Comparison of ENCODE assay signal across 11 cellular contexts in genomic region chr9:7273575-7273974, GRCh38.
DNase-seq lines count a peak whose midpoint lies in the region; ATAC-seq and TF ChIP-seq lines count a peak whose summit lies in the region.
"Had no signal": no experiment of that assay in that cellular context is flagged by ENCODE, and none has a peak within 500 bp of the region (broad histone marks: within the 10 kb centered on the region; RNA-seq: fewer than 3 reads in every experiment).

No MANE protein-coding gene starts in this region.

- BruUV-seq in MCF 10A (replicated peaks; lab: Mats Ljungman, UMichigan): no TSS peak
- no TSS peak for BruUV-seq in mammary epithelial cell (replicated peaks; lab: Mats Ljungman, UMichigan)

- DNase-seq in MCF 10A (ENCODE audit: unreplicated experiment) (peak; percentile 9), mammary epithelial cell (no peak), WERI-Rb-1 (peak; percentile 24), hepatocyte (ENCODE audit: low spot score) (peak; percentile 54), upper lobe of right lung (no peak), NCI-H345 (lab: John Stamatoyannopoulos, UW) (no peak), sigmoid colon (no peak)
- DNase-seq: activated naive CD8-positive, alpha-beta T cell treated with anti-CD3 and anti-CD28 coated beads, Interleukin-2, amount 50 U/mL, for 24 hours; stimulated activated naive CD8-positive, alpha-beta T cell treated with anti-CD3 and anti-CD28 coated beads, Interleukin-15, Interleukin-2, amounts not matched to agents 100 U/mL and 50 U/mL, for 24 hours had no signal

- peaks cover 5% of the 10 kb centered on the region for H3K27me3 ChIP-seq in mammary epithelial cell (ENCODE audit: insufficient read depth, low read length)
- no peaks in the 10 kb centered on the region for H3K27me3 ChIP-seq in WERI-Rb-1 (ENCODE audit: insufficient read depth, low read depth, severe bottlenecking)
- H3K27me3 ChIP-seq in hepatocyte: peaks cover 44% of the 10 kb centered on the region
- no peaks in the 10 kb centered on the region for H3K27me3 ChIP-seq in upper lobe of right lung
- no peaks in the 10 kb centered on the region for H3K27me3 ChIP-seq in sigmoid colon
- H3K27me3 ChIP-seq: BLaER1 treated with 17β-estradiol and CSF1 and Interleukin-3, amounts not matched to agents 10 nM and 100 nM had no signal

- no peaks in the 10 kb centered on the region for H3K4me1 Mint-ChIP-seq in MCF 10A (ENCODE audit: insufficient read depth, unreplicated experiment)
- H3K4me1 Mint-ChIP-seq: activated naive CD8-positive, alpha-beta T cell treated with anti-CD3 and anti-CD28 coated beads, Interleukin-2, amount 50 U/mL, for 24 hours had no signal

- H3K4me2 ChIP-seq in mammary epithelial cell (ENCODE audit: insufficient read depth, low read depth, low read length): no peak overlapping the region
- H3K4me2 ChIP-seq in hepatocyte: no peak overlapping the region
- H3K4me2 ChIP-seq: BLaER1 treated with 17β-estradiol and CSF1 and Interleukin-3, amounts not matched to agents 10 nM and 100 nM had no signal

- no peak overlapping the region for H3K9ac ChIP-seq in mammary epithelial cell (ENCODE audit: insufficient read depth, low read length)
- H3K9ac ChIP-seq: BLaER1 treated with 17β-estradiol and CSF1 and Interleukin-3, amounts not matched to agents 10 nM and 100 nM had no signal

- H3K27ac ChIP-seq in mammary epithelial cell (ENCODE audit: insufficient read depth, low read depth, low read length) (no peak overlapping the region), WERI-Rb-1 (no peak overlapping the region), hepatocyte (no peak overlapping the region), upper lobe of right lung (no peak overlapping the region), sigmoid colon (no peak overlapping the region)
- H3K27ac ChIP-seq: BLaER1 treated with 17β-estradiol and CSF1 and Interleukin-3, amounts not matched to agents 10 nM and 100 nM had no signal

- H3K36me3 ChIP-seq in mammary epithelial cell (ENCODE audit: insufficient read depth, low read length): no peaks in the 10 kb centered on the region
- H3K36me3 ChIP-seq in WERI-Rb-1: no peaks in the 10 kb centered on the region
- H3K36me3 ChIP-seq in hepatocyte (replicated peaks; ENCODE audit: insufficient read depth, low read depth): no peaks in the 10 kb centered on the region
- no peaks in the 10 kb centered on the region for H3K36me3 ChIP-seq in upper lobe of right lung
- H3K36me3 ChIP-seq in sigmoid colon: no peaks in the 10 kb centered on the region
- H3K36me3 ChIP-seq: BLaER1 treated with 17β-estradiol and CSF1 and Interleukin-3, amounts not matched to agents 10 nM and 100 nM had no signal

- H3K9me3 ChIP-seq in mammary epithelial cell (replicated peaks; ENCODE audit: insufficient read depth, low read length) (no peaks in the 10 kb centered on the region), WERI-Rb-1 (ENCODE audit: severe bottlenecking) (no peaks in the 10 kb centered on the region), hepatocyte (ENCODE audit: low read depth) (no peaks in the 10 kb centered on the region), upper lobe of right lung (no peaks in the 10 kb centered on the region), sigmoid colon (no peaks in the 10 kb centered on the region)

- H4K20me1 ChIP-seq in mammary epithelial cell (ENCODE audit: insufficient read depth, low read length) (no peaks in the 10 kb centered on the region), hepatocyte (ENCODE audit: insufficient read depth, poor library complexity, severe bottlenecking) (no peaks in the 10 kb centered on the region)
- H4K20me1 ChIP-seq: BLaER1 treated with 17β-estradiol and CSF1 and Interleukin-3, amounts not matched to agents 10 nM and 100 nM had no signal

- TF ChIP-seq POLR2A in sigmoid colon (IDR thresholded peaks at IDR 0.05): no peak

- intact Hi-C loops in MCF 10A (cut with micrococcal nuclease) (no loop called here), mammary epithelial cell (cut with micrococcal nuclease) (no loop called here), upper lobe of right lung (cut with DNase I) (no loop called here), sigmoid colon (cut with DNase I) (no loop called here)

- no peak overlapping the region for H3K27ac Mint-ChIP-seq in MCF 10A (ENCODE audit: low read depth, unreplicated experiment)
- H3K27ac Mint-ChIP-seq: activated naive CD8-positive, alpha-beta T cell treated with anti-CD3 and anti-CD28 coated beads, Interleukin-2, amount 50 U/mL, for 24 hours had no signal

- WGBS in mammary epithelial cell (ENCODE audit: low coverage, missing lambda C conversion rate): 49% methylated on average over 5 of the region's 5 CpGs
- 53% methylated on average over 5 of the region's 5 CpGs for WGBS in hepatocyte (ENCODE audit: low lambda C conversion rate, missing lambda C conversion rate)
- 72 to 81% methylated on average over 5 of the region's 5 CpGs for WGBS in sigmoid colon, 2 donors

- H3K9me3 Mint-ChIP-seq in MCF 10A (ENCODE audit: unreplicated experiment): peaks cover 7% of the 10 kb centered on the region
- H3K9me3 Mint-ChIP-seq: activated naive CD8-positive, alpha-beta T cell treated with anti-CD3 and anti-CD28 coated beads, Interleukin-2, amount 50 U/mL, for 24 hours had no signal

- no peaks in the 10 kb centered on the region for H3K36me3 Mint-ChIP-seq in MCF 10A (ENCODE audit: insufficient read depth, unreplicated experiment)

- H3K9me2 ChIP-seq in hepatocyte (replicated peaks; ENCODE audit: insufficient read depth): no peaks in the 10 kb centered on the region

- peaks cover 80% of the 10 kb centered on the region for H3K27me3 Mint-ChIP-seq in MCF 10A (ENCODE audit: insufficient read depth, unreplicated experiment)

- dilution Hi-C loops in mammary epithelial cell (cut with HindIII; ENCODE audit: low sequenced_read_pairs): no loop called here

- in situ Hi-C loops in mammary epithelial cell (cut with MboI; ENCODE audit: low sequenced_read_pairs in 2 of 2): no loop called here

- no peak for TF ChIP-seq EP300 in sigmoid colon (IDR thresholded peaks at IDR 0.05)

- ATAC-seq in upper lobe of right lung (no peak), GM18870 (IDR thresholded peaks at IDR 0.05; ENCODE audit: unreplicated experiment) (no peak)
- ATAC-seq: activated naive CD8-positive, alpha-beta T cell treated with anti-CD3 and anti-CD28 coated beads, Interleukin-2, amount 50 U/mL, for 24 hours; stimulated activated naive CD8-positive, alpha-beta T cell treated with anti-CD3 and anti-CD28 coated beads, Interleukin-15, Interleukin-2, amounts not matched to agents 100 U/mL and 50 U/mL, for 24 hours had no signal

- H3K4me3 Mint-ChIP-seq in MCF 10A (ENCODE audit: unreplicated experiment): no peak overlapping the region
- H3K4me3 Mint-ChIP-seq: activated naive CD8-positive, alpha-beta T cell treated with anti-CD3 and anti-CD28 coated beads, Interleukin-2, amount 50 U/mL, for 24 hours had no signal

- CTCF ChIA-PET in MCF 10A (lab: Yijun Ruan, JAX) (no interaction called here), mammary epithelial cell (lab: Charles Lee; ENCODE audit: low non-redundant PET) (interaction anchor here (0.5 to 0.9 kb wide), 3 partner anchors 39 to 526 kb away, joined by 3 to 6 read pairs (median 3); partner anchors contain the start of gene DMAC1)

- H3K79me2 ChIP-seq in mammary epithelial cell (ENCODE audit: insufficient read depth, low read length): no peaks in the 10 kb centered on the region
- no peaks in the 10 kb centered on the region for H3K79me2 ChIP-seq in hepatocyte

- H3K4me3 ChIP-seq in mammary epithelial cell (replicated peaks in 1 of 3; ENCODE audit: insufficient read depth in 1 of 3, low read depth in 2 of 3, low read length in 3 of 3) (no peak overlapping the region), WERI-Rb-1 (ENCODE audit: low read depth, low read length) (no peak overlapping the region), hepatocyte (no peak overlapping the region), upper lobe of right lung (no peak overlapping the region), sigmoid colon (no peak overlapping the region)
- H3K4me3 ChIP-seq: BLaER1 treated with 17β-estradiol and CSF1 and Interleukin-3, amounts not matched to agents 10 nM and 100 nM had no signal

- POLR2A ChIA-PET in MCF 10A (lab: Yijun Ruan, JAX): no interaction called here

- H2AFZ ChIP-seq in mammary epithelial cell (ENCODE audit: low read depth, low read length) (no peak overlapping the region), hepatocyte (no peak overlapping the region)

- no peaks in the 10 kb centered on the region for H3K4me1 ChIP-seq in mammary epithelial cell (ENCODE audit: insufficient read depth, low read length)
- H3K4me1 ChIP-seq in hepatocyte (ENCODE audit: insufficient read depth): no peaks in the 10 kb centered on the region
- H3K4me1 ChIP-seq in upper lobe of right lung: no peaks in the 10 kb centered on the region
- no peaks in the 10 kb centered on the region for H3K4me1 ChIP-seq in sigmoid colon

- TF ChIP-seq CTCF in MCF 10A (IDR thresholded peaks at IDR 0.05; ENCODE audit: unreplicated experiment) (no peak), mammary epithelial cell (conservative IDR thresholded peaks at IDR 0.05 in 1 of 2, IDR thresholded peaks at IDR 0.05 in 1 of 2; ENCODE audit: extremely low read depth in 1 of 2, insufficient read depth in 1 of 2, low read depth in 1 of 2, low read length in 2 of 2) (peak in 1 of 2 donors; percentile 5), WERI-Rb-1 (IDR thresholded peaks at IDR 0.05; ENCODE audit: low read depth, low read length) (peak; percentile 59), hepatocyte (IDR thresholded peaks at IDR 0.05; ENCODE audit: poor library complexity) (peak; percentile 61), upper lobe of right lung (IDR thresholded peaks at IDR 0.05) (peak; percentile 51), sigmoid colon (IDR thresholded peaks at IDR 0.05) (peak in 1 of 4 experiments; percentile 18)

Comparison
In these comparisons a context has a peak if more than half of its experiments do, and no peak if none do; other contexts are left out.
1. DNase-seq: peak in MCF 10A (single experiment), WERI-Rb-1 (single experiment) and hepatocyte (single experiment); none in mammary epithelial cell (single experiment), upper lobe of right lung (single experiment), NCI-H345 (single experiment) and sigmoid colon (single experiment).